ENCODE assay signal across 29 cellular contexts in the genomic region with DNA sequence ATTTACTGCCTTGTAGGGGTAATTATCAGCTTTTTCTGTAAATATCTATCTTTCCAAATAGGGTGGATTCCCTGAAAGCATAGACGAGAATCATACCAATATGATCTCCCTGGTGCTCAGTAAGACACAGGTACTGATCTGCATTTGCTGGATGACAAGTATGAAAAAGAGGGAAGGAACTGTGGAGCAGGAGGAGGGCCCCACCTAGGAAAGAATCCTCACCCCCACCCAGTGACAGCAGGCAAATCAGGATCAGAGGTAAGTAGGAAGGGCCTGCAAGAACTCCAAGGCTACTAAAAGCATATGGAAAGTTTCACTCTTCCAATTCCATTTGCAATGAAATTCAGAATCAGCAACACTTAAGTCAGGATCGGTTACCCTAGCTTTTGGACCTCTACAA. TPM values are rescaled to one million over a fixed set of nuclear protein-coding genes. Genes with fewer than 3 reads are reported as not detected.
DNase-seq lines count a peak whose midpoint lies in the region; FAIRE-seq and TF ChIP-seq lines count a peak whose summit lies in the region.
"Had no signal": no experiment of that assay in that cellular context is flagged by ENCODE, and none has a peak within 500 bp of the region (broad histone marks: within the 10 kb centered on the region; RNA-seq: fewer than 3 reads in every experiment).

No MANE protein-coding gene starts in this region.

- no peaks in the 10 kb centered on the region for H3K9me3 ChIP-seq in HUES48 (ENCODE audit: control insufficient read depth, insufficient read depth, low read length)
- H3K9me3 ChIP-seq in astrocyte (ENCODE audit: insufficient read depth, low read depth, low read length), result no peaks in the 10 kb centered on the region
- H3K9me3 ChIP-seq: esophagus squamous epithelium, tibial artery had no signal

- no peak overlapping the region for H2AFZ ChIP-seq in astrocyte (ENCODE audit: low read depth, low read length)

- H3K9me3 Mint-ChIP-seq in astrocyte (ENCODE audit: unreplicated experiment) (no peaks in the 10 kb centered on the region), immature natural killer cell (no peaks in the 10 kb centered on the region)
- H3K9me3 Mint-ChIP-seq: activated CD4-positive, alpha-beta T cell treated with anti-CD3 and anti-CD28 coated beads, Interleukin-2, amount 10 ng/mL, durations not matched to agents 7 days and 5 days; activated naive CD8-positive, alpha-beta T cell treated with anti-CD3 and anti-CD28 coated beads, Interleukin-2, amount 50 U/mL, for 24 hours; stimulated activated naive CD8-positive, alpha-beta T cell treated with anti-CD3 and anti-CD28 coated beads, Interleukin-15, Interleukin-2, amounts not matched to agents 100 ng/mL and 50 ng/mL, for 24 hours had no signal

- H3K4me3 ChIP-seq in HUES48 (ENCODE audit: low read depth, low read length) (no peak overlapping the region), astrocyte (ENCODE audit: insufficient read depth, low read depth, low read length) (no peak overlapping the region)
- H3K4me3 ChIP-seq: esophagus squamous epithelium, tibial artery had no signal

- H3K27ac Mint-ChIP-seq in astrocyte (ENCODE audit: unreplicated experiment), result no peak overlapping the region
- H3K27ac Mint-ChIP-seq in immature natural killer cell, result no peak overlapping the region
- H3K27ac Mint-ChIP-seq: activated CD4-positive, alpha-beta T cell treated with anti-CD3 and anti-CD28 coated beads, Interleukin-2, amount 10 ng/mL, durations not matched to agents 7 days and 5 days; activated CD8-positive, alpha-beta memory T cell treated with anti-CD3 and anti-CD28 coated beads, Interleukin-2, amount 10 ng/mL, durations not matched to agents 7 days and 5 days; activated naive CD8-positive, alpha-beta T cell treated with anti-CD3 and anti-CD28 coated beads, Interleukin-2, amount 50 U/mL, for 24 hours; B cell; stimulated activated naive CD8-positive, alpha-beta T cell treated with anti-CD3 and anti-CD28 coated beads, Interleukin-15, Interleukin-2, amounts not matched to agents 100 ng/mL and 50 ng/mL, for 24 hours had no signal

- H3K36me3 Mint-ChIP-seq in astrocyte (ENCODE audit: low read depth, unreplicated experiment) (peaks cover 3% of the 10 kb centered on the region), immature natural killer cell (peaks cover 5 to 8% (median 5%) of the 10 kb centered on the region in 3 donors)

- H3K79me2 ChIP-seq in astrocyte (ENCODE audit: insufficient read depth, low read length), result no peaks in the 10 kb centered on the region

- H3K36me3 ChIP-seq in HUES48 (ENCODE audit: control insufficient read depth, insufficient read depth, low read length) (no peaks in the 10 kb centered on the region), astrocyte (ENCODE audit: insufficient read depth, low read length) (no peaks in the 10 kb centered on the region)
- H3K36me3 ChIP-seq: esophagus squamous epithelium, tibial artery had no signal

- DNase-seq in NCI-H82 (lab: John Stamatoyannopoulos, UW), result peak; percentile 32
- DNase-seq in NCI-H82 treated with DMSO at 0.1 percent for 48 hours (lab: John Stamatoyannopoulos, UW; ENCODE audit: unreplicated experiment), result no peak
- DNase-seq in astrocyte (ENCODE audit: low read depth), result no peak
- peak; percentile 24 for DNase-seq in myocyte (ENCODE audit: low read depth)
- no peak for DNase-seq in NOMO-1 (lab: John Stamatoyannopoulos, UW; ENCODE audit: unreplicated experiment in 2 of 2)
- DNase-seq in substantia nigra (lab: John Stamatoyannopoulos, UW), result no peak
- DNase-seq in immature natural killer cell, result no peak
- DNase-seq: activated CD4-positive, alpha-beta T cell treated with anti-CD3 and anti-CD28 coated beads, Interleukin-2, amount 10 ng/mL, durations not matched to agents 7 days and 5 days; activated effector memory CD4-positive, alpha-beta T cell treated with Interleukin-2 at 50 U/mL for 16 hours; activated naive CD8-positive, alpha-beta T cell treated with anti-CD3 and anti-CD28 coated beads, Interleukin-2, amount 50 U/mL, for 24 hours; DMS79; effector memory CD4-positive, alpha-beta T cell; esophagus squamous epithelium; kidney glomerular epithelial cell; naive thymus-derived CD4-positive, alpha-beta T cell; NCI-H2081 treated with DMSO at 0.1 percent for 48 hours; NCI-H510A; occipital lobe; stimulated activated CD4-positive, alpha-beta T cell treated with anti-CD3 and anti-CD28 coated beads, Interleukin-12 subunit alpha, Interleukin-12 subunit beta, amount 100 ng/mL, for 4 hours; stimulated activated CD4-positive, alpha-beta T cell treated with anti-CD3 and anti-CD28 coated beads, Interleukin-4, amount 100 ng/mL, for 4 hours; SW 1271; tibial artery had no signal

- H4K20me1 ChIP-seq in astrocyte (ENCODE audit: insufficient read depth, low read length), result no peaks in the 10 kb centered on the region

- H3K27ac ChIP-seq in HUES48 (ENCODE audit: low read depth, low read length) (peak overlapping the region; percentile 12), astrocyte (ENCODE audit: low read depth, low read length) (peak overlapping the region; percentile 29), substantia nigra (ENCODE audit: low read depth, low read length, poor library complexity, severe bottlenecking) (no peak overlapping the region)
- H3K27ac ChIP-seq: 22Rv1, esophagus squamous epithelium, tibial artery had no signal

- FAIRE-seq in astrocyte (lab: Jason Lieb, UNC), result no peak
- FAIRE-seq: TTC549 had no signal

- H3K4me3 Mint-ChIP-seq in astrocyte (ENCODE audit: unreplicated experiment) (no peak overlapping the region), immature natural killer cell (no peak overlapping the region)
- H3K4me3 Mint-ChIP-seq: activated CD4-positive, alpha-beta T cell treated with anti-CD3 and anti-CD28 coated beads, Interleukin-2, amount 10 ng/mL, durations not matched to agents 7 days and 5 days; activated CD8-positive, alpha-beta memory T cell treated with anti-CD3 and anti-CD28 coated beads, Interleukin-2, amount 10 ng/mL, durations not matched to agents 7 days and 5 days; activated naive CD8-positive, alpha-beta T cell treated with anti-CD3 and anti-CD28 coated beads, Interleukin-2, amount 50 U/mL, for 24 hours; B cell; brain; naive thymus-derived CD4-positive, alpha-beta T cell; stimulated activated naive CD8-positive, alpha-beta T cell treated with anti-CD3 and anti-CD28 coated beads, Interleukin-15, Interleukin-2, amounts not matched to agents 100 ng/mL and 50 ng/mL, for 24 hours had no signal

- no peak overlapping the region for H3K9ac ChIP-seq in HUES48 (ENCODE audit: low read depth, low read length)
- H3K9ac ChIP-seq in astrocyte (ENCODE audit: low read length), result peak overlapping the region; percentile 12

- H3K4me2 ChIP-seq in astrocyte (ENCODE audit: low read length), result peak overlapping the region; percentile 57

- H3K4me1 Mint-ChIP-seq in astrocyte (ENCODE audit: low read depth, unreplicated experiment) (peaks cover 15% of the 10 kb centered on the region), immature natural killer cell (peaks cover 0 to 2% of the 10 kb centered on the region in 2 donors)

- H3K27me3 ChIP-seq in HUES48 (ENCODE audit: control insufficient read depth, insufficient read depth, low read length) (no peaks in the 10 kb centered on the region), astrocyte (ENCODE audit: insufficient read depth, low read length) (no peaks in the 10 kb centered on the region)
- H3K27me3 ChIP-seq: esophagus squamous epithelium, tibial artery had no signal

- H3K27me3 Mint-ChIP-seq in astrocyte (ENCODE audit: low read depth, unreplicated experiment) (no peaks in the 10 kb centered on the region), immature natural killer cell (ENCODE audit: low read depth in 3 of 3) (no peaks in the 10 kb centered on the region)
- H3K27me3 Mint-ChIP-seq: activated CD4-positive, alpha-beta T cell treated with anti-CD3 and anti-CD28 coated beads, Interleukin-2, amount 10 ng/mL, durations not matched to agents 7 days and 5 days; activated CD8-positive, alpha-beta memory T cell treated with anti-CD3 and anti-CD28 coated beads, Interleukin-2, amount 10 ng/mL, durations not matched to agents 7 days and 5 days; activated naive CD8-positive, alpha-beta T cell treated with anti-CD3 and anti-CD28 coated beads, Interleukin-2, amount 50 U/mL, for 24 hours; B cell; brain; naive thymus-derived CD4-positive, alpha-beta T cell; stimulated activated naive CD8-positive, alpha-beta T cell treated with anti-CD3 and anti-CD28 coated beads, Interleukin-15, Interleukin-2, amounts not matched to agents 100 ng/mL and 50 ng/mL, for 24 hours had no signal

- H3K4me1 ChIP-seq in HUES48 (ENCODE audit: control insufficient read depth, insufficient read depth, low read length) (peaks cover 39% of the 10 kb centered on the region), astrocyte (ENCODE audit: insufficient read depth, low read length) (peaks cover 7% of the 10 kb centered on the region)

- no peak for TF ChIP-seq CTCF in astrocyte (IDR thresholded peaks at IDR 0.05; ENCODE audit: insufficient read depth, low read depth, low read length)

RNA-seq across cellular contexts. Expression of gene METTL8, which starts 42.3 kb away (rescaled TPM):
- total RNA-seq in astrocyte, result 32.4 and 40.4 TPM in 2 replicates
- total RNA-seq in myocyte, result 30.7 and 34.0 TPM in 2 replicates
- 11.0 TPM for polyA plus RNA-seq in myocyte (2012)
- 10 to 100 TPM; 11.0 to 21.2 (median 11.3) TPM for polyA plus RNA-seq in immature natural killer cell

RNA-seq across cellular contexts. Expression of gene DCAF17, which starts 42.5 kb away (rescaled TPM):
- total RNA-seq in astrocyte (21.4 and 25.2 TPM in 2 replicates), myocyte (18.9 and 24.1 TPM in 2 replicates)
- polyA plus RNA-seq in myocyte (2012), result 9.0 TPM
- 10 to 100 TPM; 12.7 to 17.8 (median 16.4) TPM for polyA plus RNA-seq in immature natural killer cell

Comparison
In these comparisons a context has a peak if more than half of its experiments do, and no peak if none do; other contexts are left out.
1. DNase-seq: peak in NCI-H82 (single experiment) and myocyte (single experiment); none in NCI-H82 treated with DMSO at 0.1 percent for 48 hours (single experiment), astrocyte (single experiment), NOMO-1 (0 of 2), substantia nigra (0 of 49) and immature natural killer cell (0 of 3).